Comparison of ENCODE assay signal across 14 cellular contexts in the genomic region with DNA sequence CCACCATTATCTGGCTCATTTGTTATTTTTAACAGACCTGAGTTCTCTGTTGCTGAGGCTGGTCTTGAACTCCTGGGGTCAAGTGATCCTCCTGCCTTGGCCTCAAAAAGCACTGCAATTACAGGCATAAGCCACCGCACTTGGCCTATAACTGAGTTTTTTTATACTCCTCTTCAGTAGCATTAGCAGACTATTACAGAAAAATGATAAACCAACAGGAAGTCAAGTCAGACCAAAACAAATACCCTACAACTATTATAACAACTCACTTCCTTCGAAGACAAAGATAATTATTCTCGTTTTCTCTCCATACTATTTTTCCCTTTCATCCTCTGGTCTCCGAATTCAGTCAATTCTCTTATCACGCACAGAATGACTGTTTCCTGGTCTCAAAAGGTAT.
"Had no signal": no experiment of that assay in that cellular context is flagged by ENCODE, and none has a peak within 500 bp of the region (broad histone marks: within the 10 kb centered on the region; RNA-seq: fewer than 3 reads in every experiment).

No MANE protein-coding gene starts in this region.

- ATAC-seq: activated naive CD4-positive, alpha-beta T cell treated with anti-CD3 and anti-CD28 coated beads, Interleukin-2, amount 50 U/mL, for 72 hours; gastrocnemius medialis; pancreas; psoas muscle had no signal

- H3K9me3 Mint-ChIP-seq: activated naive CD4-positive, alpha-beta T cell treated with anti-CD3 and anti-CD28 coated beads, Interleukin-2, amount 50 U/mL, for 72 hours had no signal

- H3K27ac Mint-ChIP-seq: activated naive CD4-positive, alpha-beta T cell treated with anti-CD3 and anti-CD28 coated beads, Interleukin-2, amount 50 U/mL, for 72 hours; nephron progenitor cell had no signal

- H3K4me1 Mint-ChIP-seq: nephron progenitor cell had no signal

- H3K4me3 Mint-ChIP-seq: nephron progenitor cell had no signal

- H3K36me3 Mint-ChIP-seq: activated naive CD4-positive, alpha-beta T cell treated with anti-CD3 and anti-CD28 coated beads, Interleukin-2, amount 50 U/mL, for 72 hours had no signal

- DNase-seq: activated CD4-positive, alpha-beta T cell treated with anti-CD3 and anti-CD28 coated beads, Interleukin-2, amount 50 U/mL, for 1 hour; activated CD8-positive, alpha-beta memory T cell treated with anti-CD3 and anti-CD28 coated beads for 24 hours; brain microvascular endothelial cell; caudate nucleus; effector CD8-positive, alpha-beta T cell; gastrocnemius medialis; head of caudate nucleus; nephron progenitor cell; pancreas; psoas muscle; spleen; T1000; upper lobe of left lung had no signal
